In the genomic region with DNA sequence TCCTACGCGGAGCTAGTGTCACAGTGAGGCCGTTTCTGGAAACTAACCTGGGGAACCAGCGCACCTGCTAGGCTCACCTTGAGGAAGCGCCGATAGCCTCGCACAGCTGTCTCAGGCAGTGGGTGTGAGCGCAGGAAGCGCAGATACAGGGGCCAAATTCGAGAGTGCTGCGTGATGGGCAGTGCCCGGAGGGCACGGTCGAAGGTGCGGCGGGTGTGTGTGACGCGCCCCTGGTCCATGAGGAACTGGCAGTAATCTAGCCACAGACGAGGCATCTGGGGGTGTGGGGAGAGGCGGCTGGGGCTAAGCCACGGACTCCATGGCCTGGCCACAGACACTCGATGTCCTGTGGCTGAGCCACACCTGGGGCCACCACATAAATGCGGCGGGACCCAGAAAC, we compare ENCODE assay signal across 18 cellular contexts. TPM values are rescaled to one million over a fixed set of nuclear protein-coding genes. Genes with fewer than 3 reads are reported as not detected.
"Had no signal": no experiment of that assay in that cellular context is flagged by ENCODE, and none has a peak within 500 bp of the region (broad histone marks: within the 10 kb centered on the region; RNA-seq: fewer than 3 reads in every experiment).

No MANE protein-coding gene starts in this region.

- H3K27ac Mint-ChIP-seq: stimulated activated naive B cell treated with anti-CD40 and anti-IgM and Interleukin-4, amounts not matched to agents 10 μg/mL and 1 μg/mL and 100 μg/mL, for 72 hours had no signal

- H3K4me2 ChIP-seq: smooth muscle cell had no signal

- H3K9me3 ChIP-seq: colonic mucosa, heart left ventricle, SJCRH30, tibial nerve had no signal

- DNase-seq: activated CD8-positive, alpha-beta memory T cell treated with anti-CD3 and anti-CD28 coated beads, Interleukin-2, amount 50 U/mL, for 48 hours; colonic mucosa; effector CD4-positive, alpha-beta T cell; heart left ventricle; left colon; right cardiac atrium; SJCRH30; stimulated activated naive B cell treated with anti-CD40 and anti-IgM and Interleukin-4, amounts not matched to agents 10 μg/mL and 1 μg/mL and 100 μg/mL, for 72 hours had no signal

- H3K4me1 ChIP-seq: SJCRH30 had no signal

- H3K27me3 ChIP-seq: colonic mucosa, heart left ventricle, SJCRH30, tibial nerve had no signal

- ATAC-seq: heart left ventricle; left colon; right cardiac atrium; stimulated activated naive B cell treated with anti-CD40 and anti-IgM and Interleukin-4, amounts not matched to agents 10 μg/mL and 1 μg/mL and 100 μg/mL, for 72 hours had no signal

- H3K27ac ChIP-seq: colonic mucosa, heart left ventricle, SJCRH30, tibial nerve had no signal

- H3K4me3 ChIP-seq: colonic mucosa, heart left ventricle, SJCRH30, smooth muscle cell, tibial nerve had no signal

- H3K9me3 Mint-ChIP-seq: activated T-helper 2 cell treated with anti-CD3 and anti-CD28 coated beads, Interferon-gamma antibody, Interleukin-2, Interleukin-4, amounts not matched to agents 10 μg/mL and 5 μg/mL and 100 μg/mL, durations not matched to agents 14 hours and 24 hours and 36 hours; stimulated activated naive B cell treated with anti-CD40 and anti-IgM and Interleukin-4, amounts not matched to agents 10 μg/mL and 1 μg/mL and 100 μg/mL, for 72 hours had no signal

- H3K27me3 Mint-ChIP-seq: stimulated activated naive B cell treated with anti-CD40 and anti-IgM and Interleukin-4, amounts not matched to agents 10 μg/mL and 1 μg/mL and 100 μg/mL, for 72 hours had no signal

RNA-seq across cellular contexts. Expression of gene PCP2, which starts 6.4 kb away (rescaled TPM):
- total RNA-seq: cardiac septum, fibroblast of lung, frontal cortex, lung microvascular endothelial cell, posterior vena cava, right cardiac atrium, SJCRH30, smooth muscle cell, subcutaneous adipose tissue, tibial nerve had no signal
- polyA plus RNA-seq: fibroblast of lung, neural cell had no signal

RNA-seq across cellular contexts. Expression of gene STXBP2, which starts 9.7 kb away (rescaled TPM):
- total RNA-seq: SJCRH30 had no signal

RNA-seq across cellular contexts. Expression of gene CAMSAP3, which starts 31.5 kb away (rescaled TPM):
- total RNA-seq: cardiac septum, fibroblast of lung, posterior vena cava, subcutaneous adipose tissue, tibial nerve had no signal
- polyA plus RNA-seq: fibroblast of lung had no signal
